Comparison of ENCODE assay signal across 1 cellular context in genomic region chr14:32609388-32609787, GRCh38.
TF ChIP-seq lines count a peak whose summit lies in the region.

No MANE protein-coding gene starts in this region.

TF ChIP-seq in GM23338, 12 proteins besides CTCF, POLR2A, EP300 and RAD21 (continued from another document):
- TF ChIP-seq REST (IDR thresholded peaks at IDR 0.05; ENCODE audit: unreplicated experiment) (no peak), ZNF331 (CRISPR knock-in tag; IDR thresholded peaks at IDR 0.05; ENCODE audit: low read depth) (no peak), NANOG (IDR thresholded peaks at IDR 0.05; ENCODE audit: borderline replicate concordance) (no peak), JUNB (IDR thresholded peaks at IDR 0.05; ENCODE audit: unreplicated experiment) (no peak), EZH2 (IDR thresholded peaks at IDR 0.05; ENCODE audit: low read depth, unreplicated experiment) (no peak), EZH2phosphoT487 (IDR thresholded peaks at IDR 0.05; ENCODE audit: unreplicated experiment) (no peak), CREB1 (CRISPR knock-in tag; IDR thresholded peaks at IDR 0.05; ENCODE audit: low read depth) (no peak), STAT1 (IDR thresholded peaks at IDR 0.05; ENCODE audit: unreplicated experiment) (no peak), POLR2AphosphoS5 (IDR thresholded peaks at IDR 0.05; ENCODE audit: low read depth) (no peak)
- TF ChIP-seq, protein P1, sequence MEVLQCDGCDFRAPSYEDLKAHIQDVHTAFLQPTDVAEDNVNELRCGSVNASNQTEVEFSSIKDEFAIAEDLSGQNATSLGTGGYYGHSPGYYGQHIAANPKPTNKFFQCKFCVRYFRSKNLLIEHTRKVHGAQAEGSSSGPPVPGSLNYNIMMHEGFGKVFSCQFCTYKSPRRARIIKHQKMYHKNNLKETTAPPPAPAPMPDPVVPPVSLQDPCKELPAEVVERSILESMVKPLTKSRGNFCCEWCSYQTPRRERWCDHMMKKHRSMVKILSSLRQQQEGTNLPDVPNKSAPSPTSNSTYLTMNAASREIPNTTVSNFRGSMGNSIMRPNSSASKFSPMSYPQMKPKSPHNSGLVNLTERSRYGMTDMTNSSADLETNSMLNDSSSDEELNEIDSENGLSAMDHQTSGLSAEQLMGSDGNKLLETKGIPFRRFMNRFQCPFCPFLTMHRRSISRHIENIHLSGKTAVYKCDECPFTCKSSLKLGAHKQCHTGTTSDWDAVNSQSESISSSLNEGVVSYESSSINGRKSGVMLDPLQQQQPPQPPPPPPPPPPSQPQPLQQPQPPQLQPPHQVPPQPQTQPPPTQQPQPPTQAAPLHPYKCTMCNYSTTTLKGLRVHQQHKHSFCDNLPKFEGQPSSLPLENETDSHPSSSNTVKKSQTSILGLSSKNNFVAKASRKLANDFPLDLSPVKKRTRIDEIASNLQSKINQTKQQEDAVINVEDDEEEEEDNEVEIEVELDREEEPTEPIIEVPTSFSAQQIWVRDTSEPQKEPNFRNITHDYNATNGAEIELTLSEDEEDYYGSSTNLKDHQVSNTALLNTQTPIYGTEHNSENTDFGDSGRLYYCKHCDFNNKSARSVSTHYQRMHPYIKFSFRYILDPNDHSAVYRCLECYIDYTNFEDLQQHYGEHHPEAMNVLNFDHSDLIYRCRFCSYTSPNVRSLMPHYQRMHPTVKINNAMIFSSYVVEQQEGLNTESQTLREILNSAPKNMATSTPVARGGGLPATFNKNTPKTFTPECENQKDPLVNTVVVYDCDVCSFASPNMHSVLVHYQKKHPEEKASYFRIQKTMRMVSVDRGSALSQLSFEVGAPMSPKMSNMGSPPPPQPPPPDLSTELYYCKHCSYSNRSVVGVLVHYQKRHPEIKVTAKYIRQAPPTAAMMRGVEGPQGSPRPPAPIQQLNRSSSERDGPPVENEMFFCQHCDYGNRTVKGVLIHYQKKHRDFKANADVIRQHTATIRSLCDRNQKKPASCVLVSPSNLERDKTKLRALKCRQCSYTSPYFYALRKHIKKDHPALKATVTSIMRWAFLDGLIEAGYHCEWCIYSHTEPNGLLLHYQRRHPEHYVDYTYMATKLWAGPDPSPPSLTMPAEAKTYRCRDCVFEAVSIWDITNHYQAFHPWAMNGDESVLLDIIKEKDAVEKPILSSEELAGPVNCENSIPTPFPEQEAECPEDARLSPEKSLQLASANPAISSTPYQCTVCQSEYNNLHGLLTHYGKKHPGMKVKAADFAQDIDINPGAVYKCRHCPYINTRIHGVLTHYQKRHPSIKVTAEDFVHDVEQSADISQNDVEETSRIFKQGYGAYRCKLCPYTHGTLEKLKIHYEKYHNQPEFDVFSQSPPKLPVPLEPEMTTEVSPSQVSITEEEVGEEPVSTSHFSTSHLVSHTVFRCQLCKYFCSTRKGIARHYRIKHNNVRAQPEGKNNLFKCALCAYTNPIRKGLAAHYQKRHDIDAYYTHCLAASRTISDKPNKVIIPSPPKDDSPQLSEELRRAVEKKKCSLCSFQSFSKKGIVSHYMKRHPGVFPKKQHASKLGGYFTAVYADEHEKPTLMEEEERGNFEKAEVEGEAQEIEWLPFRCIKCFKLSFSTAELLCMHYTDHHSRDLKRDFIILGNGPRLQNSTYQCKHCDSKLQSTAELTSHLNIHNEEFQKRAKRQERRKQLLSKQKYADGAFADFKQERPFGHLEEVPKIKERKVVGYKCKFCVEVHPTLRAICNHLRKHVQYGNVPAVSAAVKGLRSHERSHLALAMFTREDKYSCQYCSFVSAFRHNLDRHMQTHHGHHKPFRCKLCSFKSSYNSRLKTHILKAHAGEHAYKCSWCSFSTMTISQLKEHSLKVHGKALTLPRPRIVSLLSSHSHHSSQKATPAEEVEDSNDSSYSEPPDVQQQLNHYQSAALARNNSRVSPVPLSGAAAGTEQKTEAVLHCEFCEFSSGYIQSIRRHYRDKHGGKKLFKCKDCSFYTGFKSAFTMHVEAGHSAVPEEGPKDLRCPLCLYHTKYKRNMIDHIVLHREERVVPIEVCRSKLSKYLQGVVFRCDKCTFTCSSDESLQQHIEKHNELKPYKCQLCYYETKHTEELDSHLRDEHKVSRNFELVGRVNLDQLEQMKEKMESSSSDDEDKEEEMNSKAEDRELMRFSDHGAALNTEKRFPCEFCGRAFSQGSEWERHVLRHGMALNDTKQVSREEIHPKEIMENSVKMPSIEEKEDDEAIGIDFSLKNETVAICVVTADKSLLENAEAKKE (CRISPR knock-in tag; IDR thresholded peaks at IDR 0.05): no peak
